Comparison of ENCODE assay signal across 36 cellular contexts in the genomic region with DNA sequence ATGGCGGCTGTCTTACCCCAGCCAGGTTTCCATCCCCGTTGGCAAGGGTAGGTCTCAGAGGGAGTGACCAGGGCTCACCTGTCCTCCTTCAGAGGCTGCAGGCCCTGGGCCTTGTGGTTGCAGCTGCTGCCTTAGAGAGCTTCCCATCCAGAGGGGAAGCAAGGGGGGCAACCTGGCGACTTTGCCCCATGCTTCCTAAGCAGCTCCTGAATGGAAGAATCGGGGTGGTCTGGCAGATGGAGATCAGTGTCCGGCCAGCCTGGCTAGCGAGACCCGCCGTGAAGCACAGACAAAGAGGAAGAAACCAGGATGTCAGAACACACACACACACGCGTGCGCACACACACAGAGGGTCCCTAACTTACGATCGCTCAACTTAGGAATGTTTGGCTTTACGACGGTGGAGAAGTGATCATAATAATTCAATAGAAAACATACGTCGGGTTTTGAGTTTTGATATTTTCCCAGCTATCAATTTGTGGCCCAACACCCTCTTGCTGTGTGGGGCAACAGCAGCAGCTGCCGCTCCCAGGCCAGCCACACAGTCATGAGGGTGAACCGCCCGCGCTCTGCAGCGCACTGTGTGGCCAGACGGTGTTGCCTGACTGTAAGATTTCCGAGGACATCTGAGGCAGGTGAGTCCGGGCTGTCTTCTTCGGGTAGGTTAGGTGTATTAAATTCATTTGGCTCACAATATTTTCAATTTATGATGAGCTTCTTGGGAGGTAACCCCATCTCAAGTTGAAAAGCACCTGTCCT.
"Had no signal": no experiment of that assay in that cellular context is flagged by ENCODE, and none has a peak within 500 bp of the region (broad histone marks: within the 10 kb centered on the region; RNA-seq: fewer than 3 reads in every experiment).

No MANE protein-coding gene starts in this region.

- H3K27me3 Mint-ChIP-seq: activated B cell treated with CpG ODN at 0.5 μM for 24 hours; activated CD4-positive, alpha-beta T cell treated with anti-CD3 and anti-CD28 coated beads, Interleukin-2, amount 10 ng/mL, durations not matched to agents 24 days and 14 days; activated CD8-positive, alpha-beta T cell treated with anti-CD3 and anti-CD28 coated beads for 36 hours; activated naive CD8-positive, alpha-beta T cell treated with anti-CD3 and anti-CD28 coated beads for 36 hours; brain had no signal

- ATAC-seq: activated CD8-positive, alpha-beta T cell treated with anti-CD3 and anti-CD28 coated beads for 36 hours; activated naive CD4-positive, alpha-beta T cell treated with anti-CD3 and anti-CD28 coated beads, Interleukin-2, amount 50 U/mL, for 72 hours; activated T-cell treated with anti-CD3 and anti-CD28 coated beads, Interleukin-2, amount 50 U/mL, for 4 hours; activated T-cell treated with anti-CD3 and anti-CD28 coated beads, Interleukin-2, amount 50 U/mL, for 72 hours; activated T-helper 17 cell treated with anti-CD3 and anti-CD28 coated beads, Interleukin-2, amount 50 U/mL, for 72 hours had no signal

- H3K27ac Mint-ChIP-seq: activated B cell treated with CpG ODN at 0.5 μM for 24 hours; activated CD4-positive, alpha-beta memory T cell treated with anti-CD3 and anti-CD28 coated beads for 36 hours; activated CD4-positive, alpha-beta T cell treated with anti-CD3 and anti-CD28 coated beads, Interleukin-2, amount 10 ng/mL, durations not matched to agents 24 days and 14 days; activated CD8-positive, alpha-beta T cell treated with anti-CD3 and anti-CD28 coated beads for 36 hours; activated naive CD4-positive, alpha-beta T cell treated with anti-CD3 and anti-CD28 coated beads for 36 hours; activated naive CD4-positive, alpha-beta T cell treated with anti-CD3 and anti-CD28 coated beads, Interleukin-2, amount 50 U/mL, for 72 hours; activated naive CD8-positive, alpha-beta T cell treated with anti-CD3 and anti-CD28 coated beads for 36 hours; activated T-cell treated with anti-CD3 and anti-CD28 coated beads, Interleukin-2, amount 50 U/mL, for 72 hours; activated T-helper 1 cell treated with anti-CD3 and anti-CD28 coated beads, Interleukin-12 subunit alpha, Interleukin-12 subunit beta, Interleukin-2, Interleukin-4 antibody, amounts not matched to agents 30 ng/mL and 10 ng/mL and 1 ng/mL, durations not matched to agents 14 hours and 24 hours and 36 hours; activated T-helper 17 cell treated with anti-CD3 and anti-CD28 coated beads, Interleukin-2, amount 50 U/mL, for 72 hours; T-helper 1 cell treated with Interleukin-12 subunit alpha and Interleukin-12 subunit beta and Interleukin-4 antibody, amounts not matched to agents 30 μg/mL and 1 μg/mL, for 36 hours; T-helper 2 cell treated with Interferon-gamma antibody and Interleukin-4, amounts not matched to agents 5 μg/mL and 100 μg/mL, for 36 hours had no signal

- H3K27me3 ChIP-seq: adrenal gland, cardiac muscle cell had no signal

- H3K27ac ChIP-seq: adrenal gland, cardiac muscle cell, VCaP had no signal

- H3K4me1 Mint-ChIP-seq: activated B cell treated with CpG ODN at 0.5 μM for 24 hours; activated CD4-positive, alpha-beta T cell treated with anti-CD3 and anti-CD28 coated beads, Interleukin-2, amount 10 ng/mL, durations not matched to agents 24 days and 14 days; activated naive CD8-positive, alpha-beta T cell treated with anti-CD3 and anti-CD28 coated beads for 36 hours; activated T-helper 17 cell treated with anti-CD3 and anti-CD28 coated beads, Interleukin-2, amount 50 U/mL, for 72 hours; central memory CD8-positive, alpha-beta T cell had no signal

- H3K4me3 ChIP-seq: adrenal gland, cardiac muscle cell had no signal

- H3K36me3 ChIP-seq: adrenal gland, cardiac muscle cell had no signal

- DNase-seq: activated B cell treated with CpG ODN at 0.5 μM for 24 hours; activated CD4-positive, alpha-beta memory T cell treated with anti-CD3 and anti-CD28 coated beads for 36 hours; activated CD4-positive, alpha-beta T cell treated with anti-CD3 and anti-CD28 coated beads for 4 hours; activated CD4-positive, alpha-beta T cell treated with anti-CD3 and anti-CD28 coated beads, Interleukin-2, amount 10 ng/mL, durations not matched to agents 24 days and 14 days; activated CD4-positive, alpha-beta T cell treated with anti-CD3 and anti-CD28 coated beads, Interleukin-2, amount 50 U/mL, for 1 hour; activated CD4-positive, alpha-beta T cell treated with anti-CD3 and anti-CD28 coated beads, Interleukin-2, amount 50 U/mL, for 4 hours; activated CD4-positive, CD25-positive, alpha-beta regulatory T cell treated with anti-CD3 and anti-CD28 coated beads, Interleukin-2, amount 50 U/mL, for 72 hours; activated CD8-positive, alpha-beta memory T cell treated with anti-CD3 and anti-CD28 coated beads, Interleukin-2, amount 50 U/mL, for 4 hours; activated CD8-positive, alpha-beta T cell treated with anti-CD3 and anti-CD28 coated beads for 36 hours; activated effector memory CD4-positive, alpha-beta T cell treated with anti-CD3 and anti-CD28 coated beads, Interleukin-2, amount 50 U/mL, for 16 hours; activated gamma-delta T cell treated with Interleukin-2 at 50 U/mL for 16 hours; activated naive CD4-positive, alpha-beta T cell; activated naive CD4-positive, alpha-beta T cell treated with anti-CD3 and anti-CD28 coated beads for 36 hours; activated naive CD4-positive, alpha-beta T cell treated with anti-CD3 and anti-CD28 coated beads, Interleukin-2, amount 50 U/mL, for 16 hours; activated naive CD8-positive, alpha-beta T cell treated with anti-CD3 and anti-CD28 coated beads for 36 hours; activated T-cell treated with anti-CD3 and anti-CD28 coated beads for 4 hours; activated T-cell treated with anti-CD3 and anti-CD28 coated beads, Interleukin-2, amount 50 U/mL, for 1 hour; activated T-cell treated with anti-CD3 and anti-CD28 coated beads, Interleukin-2, amount 50 U/mL, for 4 hours; activated T-cell treated with anti-CD3 and anti-CD28 coated beads, Interleukin-2, amount 50 U/mL, for 72 hours; adrenal gland; amniotic stem cell; aorta; caudate nucleus; cerebellar nuclear complex; T-helper 1 cell; T-helper 2 cell; T-helper 9 cell had no signal

- H3K36me3 Mint-ChIP-seq: activated CD4-positive, alpha-beta memory T cell treated with anti-CD3 and anti-CD28 coated beads for 36 hours; activated naive CD8-positive, alpha-beta T cell treated with anti-CD3 and anti-CD28 coated beads for 36 hours had no signal

- H3K4me3 Mint-ChIP-seq: activated B cell treated with CpG ODN at 0.5 μM for 24 hours; activated CD4-positive, alpha-beta memory T cell treated with anti-CD3 and anti-CD28 coated beads for 36 hours; activated CD4-positive, alpha-beta T cell treated with anti-CD3 and anti-CD28 coated beads, Interleukin-2, amount 10 ng/mL, durations not matched to agents 24 days and 14 days; activated CD8-positive, alpha-beta T cell treated with anti-CD3 and anti-CD28 coated beads for 36 hours; activated naive CD4-positive, alpha-beta T cell treated with anti-CD3 and anti-CD28 coated beads for 36 hours; activated naive CD8-positive, alpha-beta T cell treated with anti-CD3 and anti-CD28 coated beads for 36 hours; activated T-cell treated with anti-CD3 and anti-CD28 coated beads, Interleukin-2, amount 50 U/mL, for 4 hours; activated T-cell treated with anti-CD3 and anti-CD28 coated beads, Interleukin-2, amount 50 U/mL, for 72 hours; activated T-helper 1 cell treated with anti-CD3 and anti-CD28 coated beads, Interleukin-12 subunit alpha, Interleukin-12 subunit beta, Interleukin-2, Interleukin-4 antibody, amounts not matched to agents 30 ng/mL and 10 ng/mL and 1 ng/mL, durations not matched to agents 14 hours and 24 hours and 36 hours; activated T-helper 17 cell treated with anti-CD3 and anti-CD28 coated beads, Interleukin-2, amount 50 U/mL, for 72 hours; brain; central memory CD8-positive, alpha-beta T cell; T-helper 1 cell treated with Interleukin-12 subunit alpha and Interleukin-12 subunit beta and Interleukin-4 antibody, amounts not matched to agents 30 μg/mL and 1 μg/mL, for 36 hours; T-helper 2 cell treated with Interferon-gamma antibody and Interleukin-4, amounts not matched to agents 5 μg/mL and 100 μg/mL, for 36 hours had no signal

- H3K4me1 ChIP-seq: adrenal gland had no signal
